ENCODE assay signal across 8 cellular contexts in genomic region chr2:45611020-45611737, GRCh38.
A peak's percentile ranks its signal among the peaks of the same experiment; 100 is the strongest.
DNase-seq lines count a peak whose midpoint lies in the region; ATAC-seq and TF ChIP-seq lines count a peak whose summit lies in the region.

A gene with protein sequence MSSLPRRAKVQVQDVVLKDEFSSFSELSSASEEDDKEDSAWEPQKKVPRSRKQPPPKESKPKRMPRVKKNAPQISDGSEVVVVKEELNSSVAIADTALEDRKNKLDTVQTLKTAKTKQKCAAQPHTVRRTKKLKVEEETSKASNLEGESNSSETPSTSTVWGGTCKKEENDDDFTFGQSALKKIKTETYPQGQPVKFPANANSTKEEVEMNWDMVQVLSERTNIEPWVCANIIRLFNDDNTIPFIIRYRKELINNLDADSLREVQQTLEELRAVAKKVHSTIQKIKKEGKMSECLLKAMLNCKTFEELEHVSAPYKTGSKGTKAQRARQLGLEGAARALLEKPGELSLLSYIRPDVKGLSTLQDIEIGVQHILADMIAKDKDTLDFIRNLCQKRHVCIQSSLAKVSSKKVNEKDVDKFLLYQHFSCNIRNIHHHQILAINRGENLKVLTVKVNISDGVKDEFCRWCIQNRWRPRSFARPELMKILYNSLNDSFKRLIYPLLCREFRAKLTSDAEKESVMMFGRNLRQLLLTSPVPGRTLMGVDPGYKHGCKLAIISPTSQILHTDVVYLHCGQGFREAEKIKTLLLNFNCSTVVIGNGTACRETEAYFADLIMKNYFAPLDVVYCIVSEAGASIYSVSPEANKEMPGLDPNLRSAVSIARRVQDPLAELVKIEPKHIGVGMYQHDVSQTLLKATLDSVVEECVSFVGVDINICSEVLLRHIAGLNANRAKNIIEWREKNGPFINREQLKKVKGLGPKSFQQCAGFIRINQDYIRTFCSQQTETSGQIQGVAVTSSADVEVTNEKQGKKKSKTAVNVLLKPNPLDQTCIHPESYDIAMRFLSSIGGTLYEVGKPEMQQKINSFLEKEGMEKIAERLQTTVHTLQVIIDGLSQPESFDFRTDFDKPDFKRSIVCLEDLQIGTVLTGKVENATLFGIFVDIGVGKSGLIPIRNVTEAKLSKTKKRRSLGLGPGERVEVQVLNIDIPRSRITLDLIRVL (minus strand): TSS chr2:45611267. CDS start chr2:45605441, 5,826 bp downstream.

- DNase-seq in AG09309 (ENCODE audit: low read depth) (peak; percentile 48), NCI-H446 (lab: John Stamatoyannopoulos, UW) (peak; percentile 80 to 97), cerebellar cortex (ENCODE audit: low spot score) (peak; percentile 96), iris pigment epithelial cell (ENCODE audit: low read depth) (peak; percentile 93)
- peak; percentile 69 for DNase-seq in activated CD4-positive, CD25-positive, alpha-beta regulatory T cell treated with anti-CD3 and anti-CD28 coated beads, Interleukin-2, amount 50 U/mL, for 16 hours (ENCODE audit: low read depth, low spot score)
- DNase-seq in stimulated activated CD4-positive, alpha-beta T cell treated with anti-CD3 and anti-CD28 coated beads, Interleukin-12 subunit alpha, Interleukin-12 subunit beta, amount 100 ng/mL, for 4 hours, result peak; percentile 94

- TF ChIP-seq CTCF in AG09309 (IDR thresholded peaks at IDR 0.05; ENCODE audit: control insufficient read depth, insufficient read depth, low read depth, low read length, missing control alignments), result no peak

- peak within 1 kb of the TSS; percentile 75 for H3K4me3 ChIP-seq in AG09309 (ENCODE audit: control insufficient read depth, low read depth, low read length)

- ATAC-seq in GM19025 (IDR thresholded peaks at IDR 0.05; ENCODE audit: low read depth, unreplicated experiment) (peak; percentile 87), HG03342 (IDR thresholded peaks at IDR 0.05; ENCODE audit: unreplicated experiment) (peak; percentile 96)

Comparison
In these comparisons a context has a peak if more than half of its experiments do, and no peak if none do; other contexts are left out.
1. Peak in every context shown above with its lines: DNase-seq, ATAC-seq and H3K4me3 ChIP-seq.